Comparison of ENCODE assay signal across 26 cellular contexts in genomic region chr4:104574371-104574770, GRCh38.
"Had no signal": no experiment of that assay in that cellular context is flagged by ENCODE, and none has a peak within 500 bp of the region (broad histone marks: within the 10 kb centered on the region; RNA-seq: fewer than 3 reads in every experiment).

No MANE protein-coding gene starts in this region.

- H3K27ac ChIP-seq: coronary artery, dorsolateral prefrontal cortex, esophagus muscularis mucosa, foreskin keratinocyte, gastroesophageal sphincter, heart left ventricle, hepatocyte had no signal

- H3K9me3 ChIP-seq: esophagus muscularis mucosa, gastroesophageal sphincter, heart left ventricle had no signal

- DNase-seq: dermis blood vessel endothelial cell; dorsolateral prefrontal cortex; effector CD4-positive, alpha-beta T cell; effector memory CD4-positive, alpha-beta T cell; foreskin keratinocyte; heart left ventricle; hypothalamus; immature natural killer cell; islet precursor cell; kidney; kidney glomerular epithelial cell; left colon; left ventricle myocardium superior; mammary epithelial cell; mesendoderm; midbrain; naive thymus-derived CD4-positive, alpha-beta T cell had no signal

- H3K4me1 ChIP-seq: esophagus muscularis mucosa, foreskin keratinocyte, gastroesophageal sphincter, heart left ventricle had no signal

- H3K27me3 ChIP-seq: dorsolateral prefrontal cortex, esophagus muscularis mucosa, foreskin keratinocyte, gastroesophageal sphincter, heart left ventricle, hepatocyte had no signal

- H3K36me3 ChIP-seq: esophagus muscularis mucosa, gastroesophageal sphincter, heart left ventricle had no signal

- FAIRE-seq: colon, endothelial cell of umbilical vein, frontal cortex, kidney had no signal

- ATAC-seq: foreskin keratinocyte; gastroesophageal sphincter; heart left ventricle; left colon; left lobe of liver; left ventricle myocardium superior; naive thymus-derived CD4-positive, alpha-beta T cell had no signal

- H3K4me3 ChIP-seq: coronary artery, dorsolateral prefrontal cortex, esophagus muscularis mucosa, gastroesophageal sphincter, heart left ventricle, hepatocyte, lung had no signal
